ENCODE assay signal across 11 cellular contexts in genomic region chr7:44767134-44767911, GRCh38. TPM values are rescaled to one million over a fixed set of nuclear protein-coding genes. Genes with fewer than 3 reads are reported as not detected.
DNase-seq lines count a peak whose midpoint lies in the region; ATAC-seq, FAIRE-seq and TF ChIP-seq lines count a peak whose summit lies in the region.
"Had no signal": no experiment of that assay in that cellular context is flagged by ENCODE, and none has a peak within 500 bp of the region (broad histone marks: within the 10 kb centered on the region; RNA-seq: fewer than 3 reads in every experiment).

No MANE protein-coding gene starts in this region.

- no peaks in the 10 kb centered on the region for H3K9me3 Mint-ChIP-seq in natural killer cell
- H3K9me3 Mint-ChIP-seq in natural killer cell treated with Interleukin-12 subunit alpha and Interleukin-12 subunit beta and Interleukin-15 and Interleukin-18, amount 100 ng/mL, for 72 hours = no peaks in the 10 kb centered on the region
- no peaks in the 10 kb centered on the region for H3K9me3 Mint-ChIP-seq in effector memory CD8-positive, alpha-beta T cell
- no peaks in the 10 kb centered on the region for H3K9me3 Mint-ChIP-seq in activated CD8-positive, alpha-beta memory T cell treated with anti-CD3 and anti-CD28 coated beads, Interleukin-2, amount 10 ng/mL, durations not matched to agents 7 days and 5 days (ENCODE audit: low read depth)

- H3K4me3 Mint-ChIP-seq in natural killer cell = peak overlapping the region; percentile 37
- H3K4me3 Mint-ChIP-seq in natural killer cell treated with Interleukin-12 subunit alpha and Interleukin-12 subunit beta and Interleukin-15 and Interleukin-18, amount 100 ng/mL, for 72 hours = no peak overlapping the region
- peak overlapping the region; percentile 73 to 82 for H3K4me3 Mint-ChIP-seq in effector memory CD8-positive, alpha-beta T cell
- no peak overlapping the region for H3K4me3 Mint-ChIP-seq in activated CD8-positive, alpha-beta memory T cell treated with anti-CD3 and anti-CD28 coated beads, Interleukin-2, amount 10 ng/mL, durations not matched to agents 7 days and 5 days

- TF ChIP-seq CTCF in natural killer cell (IDR thresholded peaks at IDR 0.05) (no peak), osteoblast (IDR thresholded peaks at IDR 0.05; ENCODE audit: extremely low read depth, low read depth, low read length) (no peak)

- peaks cover 40 to 43% of the 10 kb centered on the region in 2 donors for H3K4me1 Mint-ChIP-seq in natural killer cell
- peaks cover 41% of the 10 kb centered on the region in 2 donors for H3K4me1 Mint-ChIP-seq in natural killer cell treated with Interleukin-12 subunit alpha and Interleukin-12 subunit beta and Interleukin-15 and Interleukin-18, amount 100 ng/mL, for 72 hours (ENCODE audit: low read depth in 2 of 2)
- H3K4me1 Mint-ChIP-seq in effector memory CD8-positive, alpha-beta T cell (ENCODE audit: low read depth in 2 of 2) = peaks cover 40 to 42% of the 10 kb centered on the region in 2 donors
- H3K4me1 Mint-ChIP-seq in activated CD8-positive, alpha-beta memory T cell treated with anti-CD3 and anti-CD28 coated beads, Interleukin-2, amount 10 ng/mL, durations not matched to agents 7 days and 5 days = peaks cover 39% of the 10 kb centered on the region

- ATAC-seq in natural killer cell = no peak
- ATAC-seq in natural killer cell treated with Interleukin-12 subunit alpha and Interleukin-12 subunit beta and Interleukin-15 and Interleukin-18, amount 100 ng/mL, for 72 hours = no peak
- no peak for ATAC-seq in effector memory CD8-positive, alpha-beta T cell (replicated peaks)
- ATAC-seq in activated CD8-positive, alpha-beta memory T cell treated with anti-CD3 and anti-CD28 coated beads, Interleukin-2, amount 10 ng/mL, durations not matched to agents 7 days and 5 days = no peak

- peaks cover 11% of the 10 kb centered on the region for H3K4me1 ChIP-seq in osteoblast (ENCODE audit: insufficient read depth, low read length)

- H3K27ac ChIP-seq in osteoblast (ENCODE audit: low read depth, low read length) = no peak overlapping the region

- intact Hi-C loops in natural killer cell (cut with micrococcal nuclease) = no loop called here

- H3K9me3 ChIP-seq in osteoblast (ENCODE audit: low read depth, low read length) = no peaks in the 10 kb centered on the region
- H3K9me3 ChIP-seq: BLaER1 treated with 17β-estradiol and CSF1 and Interleukin-3, amounts not matched to agents 10 nM and 100 nM had no signal

- H3K4me2 ChIP-seq in osteoblast (ENCODE audit: insufficient read depth, low read length) = no peak overlapping the region

- FAIRE-seq in GM12892 (lab: Jason Lieb, UNC) = no peak
- FAIRE-seq: endothelial cell of umbilical vein, H54 had no signal

- no peaks in the 10 kb centered on the region for H3K36me3 Mint-ChIP-seq in natural killer cell
- peaks cover 8% of the 10 kb centered on the region for H3K36me3 Mint-ChIP-seq in natural killer cell treated with Interleukin-12 subunit alpha and Interleukin-12 subunit beta and Interleukin-15 and Interleukin-18, amount 100 ng/mL, for 72 hours
- peaks cover 34% of the 10 kb centered on the region for H3K36me3 Mint-ChIP-seq in effector memory CD8-positive, alpha-beta T cell (ENCODE audit: insufficient read depth)
- H3K36me3 Mint-ChIP-seq in activated CD8-positive, alpha-beta memory T cell treated with anti-CD3 and anti-CD28 coated beads, Interleukin-2, amount 10 ng/mL, durations not matched to agents 7 days and 5 days = peaks cover 22% of the 10 kb centered on the region

- CTCF ChIA-PET in activated CD8-positive, alpha-beta memory T cell treated with anti-CD3 and anti-CD28 coated beads, Interleukin-2, amount 10 ng/mL, durations not matched to agents 7 days and 5 days (lab: Charles Lee) = interaction anchor here (0.6 to 1.5 kb wide), 2 partner anchors 37 to 370 kb away, joined by 3 to 4 read pairs; no protein-coding TSS in a partner anchor

- H3K27ac Mint-ChIP-seq in natural killer cell = peak overlapping the region in 1 of 2 donors; percentile 93
- H3K27ac Mint-ChIP-seq in natural killer cell treated with Interleukin-12 subunit alpha and Interleukin-12 subunit beta and Interleukin-15 and Interleukin-18, amount 100 ng/mL, for 72 hours = no peak overlapping the region
- H3K27ac Mint-ChIP-seq in effector memory CD8-positive, alpha-beta T cell = peak overlapping the region; percentile 92 to 94
- no peak overlapping the region for H3K27ac Mint-ChIP-seq in activated CD8-positive, alpha-beta memory T cell treated with anti-CD3 and anti-CD28 coated beads, Interleukin-2, amount 10 ng/mL, durations not matched to agents 7 days and 5 days

- H3K27me3 Mint-ChIP-seq in natural killer cell (ENCODE audit: low read depth in 2 of 2) = peaks cover 0 to 2% of the 10 kb centered on the region in 2 donors
- H3K27me3 Mint-ChIP-seq in natural killer cell treated with Interleukin-12 subunit alpha and Interleukin-12 subunit beta and Interleukin-15 and Interleukin-18, amount 100 ng/mL, for 72 hours = no peaks in the 10 kb centered on the region
- H3K27me3 Mint-ChIP-seq in effector memory CD8-positive, alpha-beta T cell = no peaks in the 10 kb centered on the region
- H3K27me3 Mint-ChIP-seq in activated CD8-positive, alpha-beta memory T cell treated with anti-CD3 and anti-CD28 coated beads, Interleukin-2, amount 10 ng/mL, durations not matched to agents 7 days and 5 days = peaks cover 7% of the 10 kb centered on the region

- H3K79me2 ChIP-seq in osteoblast (ENCODE audit: insufficient read depth, low read length) = no peaks in the 10 kb centered on the region

- TF ChIP-seq POLR2A in GM12892 (IDR thresholded peaks at IDR 0.05; ENCODE audit: low read depth, low read length) = no peak

- no peaks in the 10 kb centered on the region for H4K20me1 ChIP-seq in osteoblast (ENCODE audit: insufficient read depth, low read length)

- peaks cover 47% of the 10 kb centered on the region for H3K36me3 ChIP-seq in osteoblast (ENCODE audit: insufficient read depth, low read length)

- no peaks in the 10 kb centered on the region for H3K27me3 ChIP-seq in osteoblast (ENCODE audit: insufficient read depth, low read length)
- H3K27me3 ChIP-seq: BLaER1 treated with 17β-estradiol and CSF1 and Interleukin-3, amounts not matched to agents 10 nM and 100 nM had no signal

- no peak overlapping the region for H3K4me3 ChIP-seq in osteoblast (ENCODE audit: insufficient read depth, low read length)
- H3K4me3 ChIP-seq: BLaER1 treated with 17β-estradiol and CSF1 and Interleukin-3, amounts not matched to agents 10 nM and 100 nM had no signal

- no peak overlapping the region for H2AFZ ChIP-seq in osteoblast (ENCODE audit: low read length)

- DNase-seq in natural killer cell (no peak), osteoblast (ENCODE audit: insufficient read length, low spot score, missing footprints) (peak; percentile 29), UCSD-AML1 (lab: John Stamatoyannopoulos, UW; ENCODE audit: unreplicated experiment) (no peak), GM12892 (ENCODE audit: insufficient read length) (no peak)
- no peak for DNase-seq in natural killer cell treated with Interleukin-12 subunit alpha and Interleukin-12 subunit beta and Interleukin-15 and Interleukin-18, amount 100 ng/mL, for 72 hours (ENCODE audit: low spot score)
- DNase-seq in effector memory CD8-positive, alpha-beta T cell = no peak
- DNase-seq in stimulated activated CD4-positive, alpha-beta T cell treated with anti-CD3 and anti-CD28 coated beads, Interleukin-15, amount 100 ng/mL, for 24 hours = no peak
- DNase-seq in activated CD8-positive, alpha-beta memory T cell treated with anti-CD3 and anti-CD28 coated beads, Interleukin-2, amount 10 ng/mL, durations not matched to agents 7 days and 5 days = no peak

RNA-seq across cellular contexts. Expression of gene ZMIZ2, which starts 18.7 kb away (rescaled TPM):
- 100 to 1,000 TPM; 152 to 170 (median 167) TPM for total RNA-seq in natural killer cell
- 100 to 1,000 TPM; 108 to 133 TPM for total RNA-seq in natural killer cell treated with Interleukin-12 subunit alpha and Interleukin-12 subunit beta and Interleukin-15 and Interleukin-18, amount 100 ng/mL, for 72 hours
- total RNA-seq in osteoblast = 18.8 and 19.4 TPM in 2 replicates
- 100 to 1,000 TPM; 103 to 120 TPM for total RNA-seq in activated CD8-positive, alpha-beta memory T cell treated with anti-CD3 and anti-CD28 coated beads, Interleukin-2, amount 10 ng/mL, durations not matched to agents 7 days and 5 days
- 56.1 TPM for polyA plus RNA-seq in GM12892 (2012; ENCODE audit: missing spikeins)

RNA-seq across cellular contexts. Expression of gene PPIA, which starts 29.2 kb away (rescaled TPM):
- 100 to 1,000 TPM; 701 to 727 (median 718) TPM for total RNA-seq in natural killer cell
- total RNA-seq in natural killer cell treated with Interleukin-12 subunit alpha and Interleukin-12 subunit beta and Interleukin-15 and Interleukin-18, amount 100 ng/mL, for 72 hours = 1,000 to 10,000 TPM; 1,523 to 1,782 TPM
- 1,505 and 1,612 TPM in 2 replicates for total RNA-seq in osteoblast
- total RNA-seq in activated CD8-positive, alpha-beta memory T cell treated with anti-CD3 and anti-CD28 coated beads, Interleukin-2, amount 10 ng/mL, durations not matched to agents 7 days and 5 days = 1,000 to 10,000 TPM; 1,935 to 2,367 TPM
- polyA plus RNA-seq in GM12892 (2012; ENCODE audit: missing spikeins) = 3,328 TPM

Comparison
In these comparisons a context has a peak if more than half of its experiments do, and no peak if none do; other contexts are left out.
1. H3K4me3 Mint-ChIP-seq: peak in natural killer cell (single experiment) and effector memory CD8-positive, alpha-beta T cell (2 of 2); none in natural killer cell treated with Interleukin-12 subunit alpha and Interleukin-12 subunit beta and Interleukin-15 and Interleukin-18, amount 100 ng/mL, for 72 hours (single experiment) and activated CD8-positive, alpha-beta memory T cell treated with anti-CD3 and anti-CD28 coated beads, Interleukin-2, amount 10 ng/mL, durations not matched to agents 7 days and 5 days (single experiment).
2. H3K27ac Mint-ChIP-seq: peak in effector memory CD8-positive, alpha-beta T cell (2 of 2); none in natural killer cell treated with Interleukin-12 subunit alpha and Interleukin-12 subunit beta and Interleukin-15 and Interleukin-18, amount 100 ng/mL, for 72 hours (0 of 2) and activated CD8-positive, alpha-beta memory T cell treated with anti-CD3 and anti-CD28 coated beads, Interleukin-2, amount 10 ng/mL, durations not matched to agents 7 days and 5 days (single experiment).